ENCODE assay signal across 8 cellular contexts in genomic region chr21:42117229-42118048, GRCh38. TPM values are rescaled to one million over a fixed set of nuclear protein-coding genes. Genes with fewer than 3 reads are reported as not detected.
DNase-seq lines count a peak whose midpoint lies in the region; ATAC-seq, FAIRE-seq and TF ChIP-seq lines count a peak whose summit lies in the region.

No MANE protein-coding gene starts in this region.

- H3K4me1 ChIP-seq in GM23248 (ENCODE audit: insufficient read depth) (peaks cover 15% of the 10 kb centered on the region), GM12878 (ENCODE audit: control insufficient read depth, insufficient read depth, low read length) (peaks cover 37% of the 10 kb centered on the region)

- H3K4me2 ChIP-seq in GM23248 (ENCODE audit: unreplicated experiment) (peak overlapping the region; percentile 85), GM12878 (ENCODE audit: control insufficient read depth, insufficient read depth) (peak overlapping the region; percentile 67)

- RAD21 ChIA-PET in GM12878 (lab: Charles Lee; ENCODE audit: unreplicated experiment): interaction anchor here (0.6 to 4.0 kb wide), 38 partner anchors 10 to 834 kb away, joined by 3 to 43 read pairs (median 4); partner anchors contain the start of genes PRDM15 and UMODL1

- H3K27me3 ChIP-seq in GM23248 (replicated peaks; ENCODE audit: insufficient read depth): no peaks in the 10 kb centered on the region; the same call in 1 of the 2 replicates
- peaks cover 0 to under 1% of the 10 kb centered on the region in 2 experiments; a peak in 2 of 4 replicates for H3K27me3 ChIP-seq in GM12878 (replicated peaks in 1 of 2; ENCODE audit: control insufficient read depth in 2 of 2, insufficient read depth in 2 of 2, low read length in 1 of 2)

- intact Hi-C loops in CD14-positive monocyte (cut with micrococcal nuclease) (loop anchor here (5.0 to 10.0 kb wide), 6 partner anchors 53 to 503 kb away; partner anchors contain the start of gene ZBTB21 (in 1 of the 2)), GM12878 (cut with micrococcal nuclease; ENCODE audit: unreplicated experiment) (loop anchor here (1.0 to 10.0 kb wide), 6 partner anchors 107 to 505 kb away; partner anchors contain the start of gene ZBTB21)

- H3K4me1 Mint-ChIP-seq in CD14-positive monocyte: peaks cover 51% of the 10 kb centered on the region

- CTCF ChIA-PET in GM12878 (lab: Yijun Ruan, JAX): interaction anchor here (0.6 to 4.0 kb wide), 73 partner anchors 8 to 834 kb away, joined by 3 to 48 read pairs (median 4); partner anchors contain the start of genes PRDM15 and ZBTB21

- H3F3A ChIP-seq in GM23248 (ENCODE audit: insufficient read depth): peaks cover 3% of the 10 kb centered on the region; the same call in 1 of the 2 replicates

- TF ChIP-seq EP300 in GM12878 (IDR thresholded peaks at IDR 0.05; ENCODE audit: borderline replicate concordance in 1 of 2, control insufficient read depth in 1 of 2, low read depth in 2 of 2, low read length in 2 of 2): no peak

- TF ChIP-seq CTCF in CD14-positive monocyte (IDR thresholded peaks at IDR 0.05) (peak; percentile 98), GM12878 (IDR thresholded peaks at IDR 0.05 in 2 of 3, conservative IDR thresholded peaks at IDR 0.05 in 1 of 3; ENCODE audit: control insufficient read depth in 2 of 3, extremely low read depth in 1 of 3, insufficient read depth in 1 of 3, low read depth in 3 of 3, low read length in 3 of 3) (peak; percentile 90 to 93 (median 91))

- no peak for DNase-seq in CD14-positive monocyte (ENCODE audit: low spot score)
- DNase-seq in GM23248: peak; percentile 88
- peak; percentile 62 for DNase-seq in NCI-H2029 (lab: John Stamatoyannopoulos, UW)
- peak; percentile 37 for DNase-seq in GM12878 (ENCODE audit: low read depth, low spot score)
- DNase-seq in iPS-NIHi7 (ENCODE audit: extremely low spot score): peak; percentile 84
- DNase-seq in stimulated activated CD4-positive, alpha-beta T cell treated with anti-CD3 and anti-CD28 coated beads, Interleukin-15, amount 100 ng/mL, for 1 hour (ENCODE audit: low read depth in 1 of 2, low spot score in 1 of 2): peak; percentile 51 to 65

- no peak for TF ChIP-seq POLR2A in GM12878 (IDR thresholded peaks at IDR 0.05; ENCODE audit: low read depth, low read length)

- H2AFZ ChIP-seq in GM23248: peak overlapping the region; percentile 68
- peak overlapping the region; percentile 63 for H2AFZ ChIP-seq in GM12878 (ENCODE audit: control insufficient read depth, low read depth, low read length)

- peak overlapping the region; percentile 62 for H3K4me3 ChIP-seq in GM23248
- H3K4me3 ChIP-seq in GM12878: peak overlapping the region; percentile 38; the same call in 1 of the 2 replicates

- H3K36me3 Mint-ChIP-seq in CD14-positive monocyte: no peaks in the 10 kb centered on the region

- POLR2A ChIA-PET in GM12878 (lab: Charles Lee): interaction anchor here (1.1 kb wide), 1 partner anchor 10 kb away, joined by 3 read pairs; no protein-coding TSS in a partner anchor

- H3K4me3 Mint-ChIP-seq in CD14-positive monocyte: peak overlapping the region in 1 of 2 donors; percentile 84

- no TSS peak for BruUV-seq in GM12878 (replicated peaks; lab: Mats Ljungman, UMichigan)

- H3K36me3 ChIP-seq in GM23248 (ENCODE audit: low read depth): no peaks in the 10 kb centered on the region
- H3K36me3 ChIP-seq in GM12878 (ENCODE audit: control insufficient read depth in 2 of 2, insufficient read depth in 2 of 2, low read length in 1 of 2): no peaks in the 10 kb centered on the region

- no peaks in the 10 kb centered on the region for H3K9me2 ChIP-seq in GM23248 (ENCODE audit: insufficient read depth)

- H3K27me3 Mint-ChIP-seq in CD14-positive monocyte (ENCODE audit: low read depth in 3 of 3): peaks cover 30 to 48% (median 38%) of the 10 kb centered on the region in 3 donors

- ATAC-seq in GM12878 (peak; percentile 88), GM19455 (IDR thresholded peaks at IDR 0.05; ENCODE audit: unreplicated experiment) (no peak)

- H3K27ac Mint-ChIP-seq in CD14-positive monocyte: peak overlapping the region in 4 of 7 donors; percentile 18 to 46 (median 36)

- no peaks in the 10 kb centered on the region for H3K9me3 Mint-ChIP-seq in CD14-positive monocyte

- no peaks in the 10 kb centered on the region for H3K9me3 ChIP-seq in GM23248 (ENCODE audit: low read depth)
- no peaks in the 10 kb centered on the region for H3K9me3 ChIP-seq in GM12878 (replicated peaks; ENCODE audit: control insufficient read depth, insufficient read depth, low read length)

- WGBS in GM23248 (ENCODE audit: low coverage in 1 of 2, low lambda C conversion rate in 2 of 2, missing lambda C conversion rate in 2 of 2), 2 experiments: 34 to 36% methylated on average over 18 of the region's 18 CpGs
- WGBS in GM12878 (ENCODE audit: insufficient coverage, insufficient replicate concordance, low lambda C conversion rate, missing lambda C conversion rate): 16% methylated on average over 18 of the region's 18 CpGs

- peak; percentile 46 for FAIRE-seq in TTC549 (lab: Jason Lieb, UNC)
- FAIRE-seq in GM12878 (lab: Jason Lieb, UNC): peak; percentile 97

- H4K20me1 ChIP-seq in GM23248 (ENCODE audit: insufficient read depth): no peaks in the 10 kb centered on the region
- no peaks in the 10 kb centered on the region for H4K20me1 ChIP-seq in GM12878 (ENCODE audit: control insufficient read depth, insufficient read depth)

- H3K27ac ChIP-seq in GM23248: peak overlapping the region; percentile 72
- 0 out of 2 replicates have a peak overlapping the region, but pooled peaks have one; percentile 3 for H3K27ac ChIP-seq in GM12878 (ENCODE audit: control insufficient read depth, insufficient read depth)

- SMC1A ChIA-PET in GM12878 (lab: Charles Lee; ENCODE audit: uncharacterized antibody, unreplicated experiment): interaction anchor here (0.6 to 4.3 kb wide), 38 partner anchors 10 to 834 kb away, joined by 3 to 46 read pairs (median 4); no protein-coding TSS in a partner anchor

- H3K9ac ChIP-seq in GM23248 (peak overlapping the region; percentile 72), GM12878 (ENCODE audit: control insufficient read depth, insufficient read depth, low read length) (no peak overlapping the region)

- in situ Hi-C loops in GM23248 (cut with MboI): loop anchor here (10.0 to 25.0 kb wide), 2 partner anchors 180 to 293 kb away; no protein-coding TSS in a partner anchor
- in situ Hi-C loops in GM12878 (cut with MboI): no loop called here

- TF ChIP-seq RAD21 in GM12878 (IDR thresholded peaks at IDR 0.05; ENCODE audit: insufficient read depth, low read depth, low read length): peak; percentile 88

- H3K79me2 ChIP-seq in GM23248 (ENCODE audit: insufficient read depth) (no peaks in the 10 kb centered on the region), GM12878 (ENCODE audit: control insufficient read depth, insufficient read depth, low read length) (no peaks in the 10 kb centered on the region)

TF ChIP-seq in GM12878, 131 proteins besides CTCF, POLR2A, EP300 and RAD21 (continues in another document):
- 0 out of 2 replicates have a peak, but pooled peaks have one; percentile 17 for TF ChIP-seq NBN (IDR thresholded peaks at IDR 0.05)
- TF ChIP-seq STAT1 (conservative IDR thresholded peaks at IDR 0.05): no peak
- TF ChIP-seq SMARCA5 (IDR thresholded peaks at IDR 0.05): 0 out of 2 replicates have a peak, but pooled peaks have one; percentile 44
- no peak for TF ChIP-seq HSF1 (IDR thresholded peaks at IDR 0.05; ENCODE audit: low read depth, low read length)
- TF ChIP-seq STAT3 (IDR thresholded peaks at IDR 0.05; ENCODE audit: low read depth, low read length): no peak
- TF ChIP-seq LARP7 (IDR thresholded peaks at IDR 0.05): no peak

RNA-seq across cellular contexts. Expression of gene UMODL1, which starts 46.3 kb away (rescaled TPM):
- polyA plus RNA-seq in CD14-positive monocyte (not detected), GM23248 (2016; fragmentation: Nextera tagmentation; extraction: Ambion mirVana) (not detected in 2 replicates), GM12878 (2011; rRNA removed) (0.03 and 0.10 TPM in 2 replicates), GM12878 (2014; fragmentation: Illumina TruSeq; extraction: Trizol) (0.01 TPM in 1 of 2 replicates, not detected in the other), GM12878 (2014; fragmentation: Nextera tagmentation; extraction: Ambion mirVana) (not detected), GM12878 (2014; rRNA removed) (0.03 TPM in 1 of 2 replicates, not detected in the other), GM12878 (2016; fragmentation: Nextera tagmentation; extraction: Ambion mirVana) (not detected)
- not detected in 2 replicates for total RNA-seq in GM23248 (2014; rRNA removed; shearing (Covaris generic))
- 0.51 and 0.65 TPM in 2 replicates for total RNA-seq in GM12878 (2013; cell fraction: nucleolus; rRNA removed)
- total RNA-seq in GM12878 (2014; rRNA removed) (0.11 TPM in 1 of 2 replicates, not detected in the other), GM12878 (2014; rRNA removed; fragmentation: Illumina TruSeq; extraction: Trizol) (not detected in 2 replicates), GM12878 (2021) (0.05 TPM in 1 of 2 replicates, not detected in the other)
- polyA plus RNA-seq in GM12878 (2011; ENCODE audit: low read depth): not detected
- polyA plus RNA-seq in GM12878 (2011; cell fraction: cytosol; rRNA removed): 0.01 and 0.08 TPM in 2 replicates
- polyA plus RNA-seq in GM12878 (2011; cell fraction: nucleus; rRNA removed): 0.09 and 0.13 TPM in 2 replicates
- polyA plus RNA-seq in GM12878 (2012): 0.11 TPM in 1 of 2 replicates, not detected in the other
- not detected in 2 replicates for polyA minus RNA-seq in GM12878 (2011; rRNA and poly(A)+ RNA removed)
- not detected in 2 replicates for polyA minus RNA-seq in GM12878 (2011; cell fraction: cytosol; rRNA and poly(A)+ RNA removed)
- not detected in 2 replicates for polyA minus RNA-seq in GM12878 (2011; cell fraction: nucleus; rRNA and poly(A)+ RNA removed)
